ENCODE assay signal across 20 cellular contexts in genomic region chr17:82175166-82175565, GRCh38.
"Had no signal": no experiment of that assay in that cellular context is flagged by ENCODE, and none has a peak within 500 bp of the region (broad histone marks: within the 10 kb centered on the region; RNA-seq: fewer than 3 reads in every experiment).

No MANE protein-coding gene starts in this region.

- H3K9me3 ChIP-seq: colonic mucosa, lower lobe of right lung, suprapubic skin, transverse colon, uterus had no signal

- H3K4me3 Mint-ChIP-seq: activated B cell treated with CpG ODN at 0.5 μM for 24 hours; activated CD4-positive, alpha-beta memory T cell treated with anti-CD3 and anti-CD28 coated beads for 36 hours; activated naive CD4-positive, alpha-beta T cell treated with anti-CD3 and anti-CD28 coated beads for 36 hours; activated naive CD8-positive, alpha-beta T cell treated with anti-CD3 and anti-CD28 coated beads, Interleukin-2, amount 50 U/mL, for 24 hours; activated T-cell treated with anti-CD3 and anti-CD28 coated beads, Interleukin-2, amount 50 U/mL, for 24 hours; mesothelial cell of epicardium; natural killer cell treated with Interleukin-12 subunit alpha and Interleukin-12 subunit beta and Interleukin-15 and Interleukin-18, amount 100 ng/mL, for 72 hours; stimulated activated naive CD8-positive, alpha-beta T cell treated with anti-CD3 and anti-CD28 coated beads, Interleukin-15, Interleukin-2, amounts not matched to agents 100 ng/mL and 50 ng/mL, for 24 hours; T-cell had no signal

- ATAC-seq: activated naive CD8-positive, alpha-beta T cell treated with anti-CD3 and anti-CD28 coated beads, Interleukin-2, amount 50 U/mL, for 24 hours; left cardiac atrium; lower lobe of right lung; natural killer cell treated with Interleukin-12 subunit alpha and Interleukin-12 subunit beta and Interleukin-15 and Interleukin-18, amount 100 ng/mL, for 72 hours; T-cell had no signal

- H3K9me3 Mint-ChIP-seq: activated B cell treated with CpG ODN at 0.5 μM for 24 hours; activated CD4-positive, alpha-beta memory T cell treated with anti-CD3 and anti-CD28 coated beads for 36 hours; activated naive CD4-positive, alpha-beta T cell treated with anti-CD3 and anti-CD28 coated beads for 36 hours; activated naive CD8-positive, alpha-beta T cell treated with anti-CD3 and anti-CD28 coated beads, Interleukin-2, amount 50 U/mL, for 24 hours; activated T-cell treated with anti-CD3 and anti-CD28 coated beads, Interleukin-2, amount 50 U/mL, for 24 hours; mesothelial cell of epicardium; natural killer cell treated with Interleukin-12 subunit alpha and Interleukin-12 subunit beta and Interleukin-15 and Interleukin-18, amount 100 ng/mL, for 72 hours; stimulated activated naive CD8-positive, alpha-beta T cell treated with anti-CD3 and anti-CD28 coated beads, Interleukin-15, Interleukin-2, amounts not matched to agents 100 ng/mL and 50 ng/mL, for 24 hours; T-cell had no signal

- H3K4me3 ChIP-seq: colonic mucosa, lower lobe of right lung, suprapubic skin, transverse colon, uterus had no signal

- H3K27me3 ChIP-seq: brain microvascular endothelial cell, colonic mucosa, suprapubic skin, transverse colon, uterus had no signal

- H3K4me1 ChIP-seq: colonic mucosa, lower lobe of right lung, suprapubic skin, transverse colon had no signal

- H3K36me3 ChIP-seq: colonic mucosa, transverse colon, uterus had no signal

- H3K27ac ChIP-seq: brain microvascular endothelial cell, colonic mucosa, lower lobe of right lung, suprapubic skin, transverse colon, uterus had no signal

- DNase-seq: activated B cell treated with CpG ODN at 0.5 μM for 24 hours; activated CD4-positive, alpha-beta memory T cell treated with anti-CD3 and anti-CD28 coated beads for 36 hours; activated CD4-positive, alpha-beta T cell treated with anti-CD3 and anti-CD28 coated beads for 4 hours; activated naive CD4-positive, alpha-beta T cell treated with anti-CD3 and anti-CD28 coated beads for 36 hours; activated naive CD8-positive, alpha-beta T cell treated with anti-CD3 and anti-CD28 coated beads, Interleukin-2, amount 50 U/mL, for 24 hours; activated T-cell treated with anti-CD3 and anti-CD28 coated beads, Interleukin-2, amount 50 U/mL, for 24 hours; brain microvascular endothelial cell; central memory CD4-positive, alpha-beta T cell; colonic mucosa; left cardiac atrium; lower lobe of right lung; stimulated activated CD4-positive, alpha-beta T cell treated with anti-CD3 and anti-CD28 coated beads, Interleukin-1b, Interleukin-23, amount 100 ng/mL, for 48 hours; T-cell; transverse colon; uterus had no signal

- H3K27me3 Mint-ChIP-seq: activated B cell treated with CpG ODN at 0.5 μM for 24 hours; activated CD4-positive, alpha-beta memory T cell treated with anti-CD3 and anti-CD28 coated beads for 36 hours; activated naive CD8-positive, alpha-beta T cell treated with anti-CD3 and anti-CD28 coated beads, Interleukin-2, amount 50 U/mL, for 24 hours; activated T-cell treated with anti-CD3 and anti-CD28 coated beads, Interleukin-2, amount 50 U/mL, for 24 hours; natural killer cell treated with Interleukin-12 subunit alpha and Interleukin-12 subunit beta and Interleukin-15 and Interleukin-18, amount 100 ng/mL, for 72 hours; stimulated activated naive CD8-positive, alpha-beta T cell treated with anti-CD3 and anti-CD28 coated beads, Interleukin-15, Interleukin-2, amounts not matched to agents 100 ng/mL and 50 ng/mL, for 24 hours; T-cell had no signal

- H3K4me1 Mint-ChIP-seq: activated B cell treated with CpG ODN at 0.5 μM for 24 hours; activated naive CD8-positive, alpha-beta T cell treated with anti-CD3 and anti-CD28 coated beads, Interleukin-2, amount 50 U/mL, for 24 hours; T-cell had no signal

- H3K36me3 Mint-ChIP-seq: natural killer cell treated with Interleukin-12 subunit alpha and Interleukin-12 subunit beta and Interleukin-15 and Interleukin-18, amount 100 ng/mL, for 72 hours had no signal

- H3K27ac Mint-ChIP-seq: activated B cell treated with CpG ODN at 0.5 μM for 24 hours; activated CD4-positive, alpha-beta memory T cell treated with anti-CD3 and anti-CD28 coated beads for 36 hours; activated naive CD4-positive, alpha-beta T cell treated with anti-CD3 and anti-CD28 coated beads for 36 hours; activated naive CD8-positive, alpha-beta T cell treated with anti-CD3 and anti-CD28 coated beads, Interleukin-2, amount 50 U/mL, for 24 hours; activated T-cell treated with anti-CD3 and anti-CD28 coated beads, Interleukin-2, amount 50 U/mL, for 24 hours; mesothelial cell of epicardium; natural killer cell treated with Interleukin-12 subunit alpha and Interleukin-12 subunit beta and Interleukin-15 and Interleukin-18, amount 100 ng/mL, for 72 hours; progenitor cell of endocrine pancreas; stimulated activated naive CD8-positive, alpha-beta T cell treated with anti-CD3 and anti-CD28 coated beads, Interleukin-15, Interleukin-2, amounts not matched to agents 100 ng/mL and 50 ng/mL, for 24 hours; T-cell had no signal
